2 cellular contexts compared by ENCODE assay signal in the genomic region with DNA sequence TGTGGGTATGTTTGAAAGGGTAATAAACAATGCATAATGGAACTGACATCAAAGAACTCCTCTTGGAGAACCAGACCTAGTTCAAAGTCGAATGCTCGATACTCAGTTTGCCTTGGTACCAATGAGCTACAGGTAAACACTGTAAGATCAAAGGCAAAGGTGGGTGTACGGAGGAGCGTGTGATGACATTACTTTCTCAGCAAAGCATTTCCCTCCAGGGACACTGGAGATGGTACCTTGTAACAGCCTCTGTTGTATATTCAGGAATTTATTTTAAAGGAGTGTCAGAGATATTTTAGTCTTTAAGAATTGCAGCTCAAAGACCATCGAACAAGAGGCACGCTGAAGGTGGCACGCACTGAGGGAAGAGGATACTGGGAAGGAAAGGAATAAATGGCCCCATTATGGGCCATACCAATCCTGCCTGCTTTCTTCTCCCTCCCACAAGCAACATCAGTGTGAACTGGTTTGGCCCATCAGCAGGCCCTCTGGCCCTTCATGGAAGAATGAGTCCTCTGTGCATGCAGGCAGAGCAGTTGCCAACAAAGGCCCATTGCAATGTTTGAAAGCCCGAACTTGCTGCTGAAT.
TF ChIP-seq lines count a peak whose summit lies in the region.

No MANE protein-coding gene starts in this region.

TF ChIP-seq in SK-N-SH, 30 proteins besides CTCF, POLR2A, EP300 and RAD21 (continued from another document):
- TF ChIP-seq MEF2A (IDR thresholded peaks at IDR 0.05; ENCODE audit: borderline replicate concordance, low read depth) (no peak), GABPA (IDR thresholded peaks at IDR 0.05; ENCODE audit: low read depth) (no peak), SMC3 (IDR thresholded peaks at IDR 0.05; ENCODE audit: low read depth, low read length) (no peak), RFX5 (IDR thresholded peaks at IDR 0.05; ENCODE audit: low read length) (no peak), EZH2phosphoT487 (IDR thresholded peaks at IDR 0.05; ENCODE audit: borderline replicate concordance, low read depth) (no peak), ELF1 (IDR thresholded peaks at IDR 0.05) (no peak), CHD2 (IDR thresholded peaks at IDR 0.05; ENCODE audit: low read length, partially characterized antibody) (no peak), SIN3A (IDR thresholded peaks at IDR 0.05; ENCODE audit: borderline replicate concordance, low read depth, low read length) (no peak)
- TF ChIP-seq, protein P1, sequence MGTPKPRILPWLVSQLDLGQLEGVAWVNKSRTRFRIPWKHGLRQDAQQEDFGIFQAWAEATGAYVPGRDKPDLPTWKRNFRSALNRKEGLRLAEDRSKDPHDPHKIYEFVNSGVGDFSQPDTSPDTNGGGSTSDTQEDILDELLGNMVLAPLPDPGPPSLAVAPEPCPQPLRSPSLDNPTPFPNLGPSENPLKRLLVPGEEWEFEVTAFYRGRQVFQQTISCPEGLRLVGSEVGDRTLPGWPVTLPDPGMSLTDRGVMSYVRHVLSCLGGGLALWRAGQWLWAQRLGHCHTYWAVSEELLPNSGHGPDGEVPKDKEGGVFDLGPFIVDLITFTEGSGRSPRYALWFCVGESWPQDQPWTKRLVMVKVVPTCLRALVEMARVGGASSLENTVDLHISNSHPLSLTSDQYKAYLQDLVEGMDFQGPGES (IDR thresholded peaks at IDR 0.05; ENCODE audit: low read depth, low read length) = no peak
- TF ChIP-seq, protein P2, sequence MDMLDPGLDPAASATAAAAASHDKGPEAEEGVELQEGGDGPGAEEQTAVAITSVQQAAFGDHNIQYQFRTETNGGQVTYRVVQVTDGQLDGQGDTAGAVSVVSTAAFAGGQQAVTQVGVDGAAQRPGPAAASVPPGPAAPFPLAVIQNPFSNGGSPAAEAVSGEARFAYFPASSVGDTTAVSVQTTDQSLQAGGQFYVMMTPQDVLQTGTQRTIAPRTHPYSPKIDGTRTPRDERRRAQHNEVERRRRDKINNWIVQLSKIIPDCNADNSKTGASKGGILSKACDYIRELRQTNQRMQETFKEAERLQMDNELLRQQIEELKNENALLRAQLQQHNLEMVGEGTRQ (IDR thresholded peaks at IDR 0.05; ENCODE audit: borderline replicate concordance, low read depth, low read length) = no peak
- TF ChIP-seq, protein P3, sequence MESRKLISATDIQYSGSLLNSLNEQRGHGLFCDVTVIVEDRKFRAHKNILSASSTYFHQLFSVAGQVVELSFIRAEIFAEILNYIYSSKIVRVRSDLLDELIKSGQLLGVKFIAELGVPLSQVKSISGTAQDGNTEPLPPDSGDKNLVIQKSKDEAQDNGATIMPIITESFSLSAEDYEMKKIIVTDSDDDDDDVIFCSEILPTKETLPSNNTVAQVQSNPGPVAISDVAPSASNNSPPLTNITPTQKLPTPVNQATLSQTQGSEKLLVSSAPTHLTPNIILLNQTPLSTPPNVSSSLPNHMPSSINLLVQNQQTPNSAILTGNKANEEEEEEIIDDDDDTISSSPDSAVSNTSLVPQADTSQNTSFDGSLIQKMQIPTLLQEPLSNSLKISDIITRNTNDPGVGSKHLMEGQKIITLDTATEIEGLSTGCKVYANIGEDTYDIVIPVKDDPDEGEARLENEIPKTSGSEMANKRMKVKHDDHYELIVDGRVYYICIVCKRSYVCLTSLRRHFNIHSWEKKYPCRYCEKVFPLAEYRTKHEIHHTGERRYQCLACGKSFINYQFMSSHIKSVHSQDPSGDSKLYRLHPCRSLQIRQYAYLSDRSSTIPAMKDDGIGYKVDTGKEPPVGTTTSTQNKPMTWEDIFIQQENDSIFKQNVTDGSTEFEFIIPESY (IDR thresholded peaks at IDR 0.05; ENCODE audit: borderline replicate concordance, low read depth) = no peak
- TF ChIP-seq, protein P4, sequence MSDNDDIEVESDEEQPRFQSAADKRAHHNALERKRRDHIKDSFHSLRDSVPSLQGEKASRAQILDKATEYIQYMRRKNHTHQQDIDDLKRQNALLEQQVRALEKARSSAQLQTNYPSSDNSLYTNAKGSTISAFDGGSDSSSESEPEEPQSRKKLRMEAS (IDR thresholded peaks at IDR 0.05; ENCODE audit: low read depth) = no peak

TF ChIP-seq in SK-N-SH treated with all-trans-retinoic acid at 6 μM for 48 hours, 23 proteins besides CTCF, POLR2A, EP300 and RAD21 (continued from another document):
- TF ChIP-seq, protein P5, sequence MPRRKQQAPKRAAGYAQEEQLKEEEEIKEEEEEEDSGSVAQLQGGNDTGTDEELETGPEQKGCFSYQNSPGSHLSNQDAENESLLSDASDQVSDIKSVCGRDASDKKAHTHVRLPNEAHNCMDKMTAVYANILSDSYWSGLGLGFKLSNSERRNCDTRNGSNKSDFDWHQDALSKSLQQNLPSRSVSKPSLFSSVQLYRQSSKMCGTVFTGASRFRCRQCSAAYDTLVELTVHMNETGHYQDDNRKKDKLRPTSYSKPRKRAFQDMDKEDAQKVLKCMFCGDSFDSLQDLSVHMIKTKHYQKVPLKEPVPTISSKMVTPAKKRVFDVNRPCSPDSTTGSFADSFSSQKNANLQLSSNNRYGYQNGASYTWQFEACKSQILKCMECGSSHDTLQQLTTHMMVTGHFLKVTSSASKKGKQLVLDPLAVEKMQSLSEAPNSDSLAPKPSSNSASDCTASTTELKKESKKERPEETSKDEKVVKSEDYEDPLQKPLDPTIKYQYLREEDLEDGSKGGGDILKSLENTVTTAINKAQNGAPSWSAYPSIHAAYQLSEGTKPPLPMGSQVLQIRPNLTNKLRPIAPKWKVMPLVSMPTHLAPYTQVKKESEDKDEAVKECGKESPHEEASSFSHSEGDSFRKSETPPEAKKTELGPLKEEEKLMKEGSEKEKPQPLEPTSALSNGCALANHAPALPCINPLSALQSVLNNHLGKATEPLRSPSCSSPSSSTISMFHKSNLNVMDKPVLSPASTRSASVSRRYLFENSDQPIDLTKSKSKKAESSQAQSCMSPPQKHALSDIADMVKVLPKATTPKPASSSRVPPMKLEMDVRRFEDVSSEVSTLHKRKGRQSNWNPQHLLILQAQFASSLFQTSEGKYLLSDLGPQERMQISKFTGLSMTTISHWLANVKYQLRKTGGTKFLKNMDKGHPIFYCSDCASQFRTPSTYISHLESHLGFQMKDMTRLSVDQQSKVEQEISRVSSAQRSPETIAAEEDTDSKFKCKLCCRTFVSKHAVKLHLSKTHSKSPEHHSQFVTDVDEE (CRISPR knock-in tag; IDR thresholded peaks at IDR 0.05) = no peak
- TF ChIP-seq ZFP3 (CRISPR knock-in tag; IDR thresholded peaks at IDR 0.05) (no peak), CSDC2 (CRISPR knock-in tag; IDR thresholded peaks at IDR 0.05) (no peak)
- TF ChIP-seq, protein P6, sequence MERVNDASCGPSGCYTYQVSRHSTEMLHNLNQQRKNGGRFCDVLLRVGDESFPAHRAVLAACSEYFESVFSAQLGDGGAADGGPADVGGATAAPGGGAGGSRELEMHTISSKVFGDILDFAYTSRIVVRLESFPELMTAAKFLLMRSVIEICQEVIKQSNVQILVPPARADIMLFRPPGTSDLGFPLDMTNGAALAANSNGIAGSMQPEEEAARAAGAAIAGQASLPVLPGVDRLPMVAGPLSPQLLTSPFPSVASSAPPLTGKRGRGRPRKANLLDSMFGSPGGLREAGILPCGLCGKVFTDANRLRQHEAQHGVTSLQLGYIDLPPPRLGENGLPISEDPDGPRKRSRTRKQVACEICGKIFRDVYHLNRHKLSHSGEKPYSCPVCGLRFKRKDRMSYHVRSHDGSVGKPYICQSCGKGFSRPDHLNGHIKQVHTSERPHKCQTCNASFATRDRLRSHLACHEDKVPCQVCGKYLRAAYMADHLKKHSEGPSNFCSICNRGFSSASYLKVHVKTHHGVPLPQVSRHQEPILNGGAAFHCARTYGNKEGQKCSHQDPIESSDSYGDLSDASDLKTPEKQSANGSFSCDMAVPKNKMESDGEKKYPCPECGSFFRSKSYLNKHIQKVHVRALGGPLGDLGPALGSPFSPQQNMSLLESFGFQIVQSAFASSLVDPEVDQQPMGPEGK (CRISPR knock-in tag; IDR thresholded peaks at IDR 0.05; ENCODE audit: borderline replicate concordance) = no peak
TF ChIP-seq in SK-N-SH treated with all-trans-retinoic acid at 6 μM for 48 hours: peak in this region for 0.
